Comparison of ENCODE assay signal across 16 cellular contexts in the genomic region with DNA sequence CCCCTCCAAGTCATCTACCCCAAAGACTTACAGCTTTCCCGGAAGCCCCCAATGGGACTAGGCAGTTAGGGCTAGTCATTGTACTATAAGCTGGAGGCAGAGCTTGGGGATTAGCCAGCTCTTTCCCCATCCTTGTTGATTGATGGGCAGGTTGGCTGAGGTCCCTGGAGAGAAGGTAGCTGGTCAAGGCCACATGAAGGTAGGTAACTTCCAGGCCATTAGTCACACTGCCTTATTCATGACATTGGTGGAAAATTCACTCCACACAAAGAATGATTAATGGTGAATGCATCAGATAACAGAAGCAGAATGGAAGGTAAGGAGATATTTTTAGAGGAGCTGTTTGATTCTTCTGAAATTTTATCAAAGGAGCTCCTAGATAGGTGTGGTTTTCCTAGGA. TPM values are rescaled to one million over a fixed set of nuclear protein-coding genes. Genes with fewer than 3 reads are reported as not detected.
A peak's percentile ranks its signal among the peaks of the same experiment; 100 is the strongest.
DNase-seq lines count a peak whose midpoint lies in the region; ATAC-seq, FAIRE-seq and TF ChIP-seq lines count a peak whose summit lies in the region.
"Had no signal": no experiment of that assay in that cellular context is flagged by ENCODE, and none has a peak within 500 bp of the region (broad histone marks: within the 10 kb centered on the region; RNA-seq: fewer than 3 reads in every experiment).

No MANE protein-coding gene starts in this region.

- H3K9me3 ChIP-seq in SJCRH30 (replicated peaks) (no peaks in the 10 kb centered on the region), pancreas (no peaks in the 10 kb centered on the region)
- H3K9me3 ChIP-seq: testis had no signal

- ATAC-seq in pancreas, result peak; percentile 70 to 88 (median 80)
- no peak for ATAC-seq in GM21528 (IDR thresholded peaks at IDR 0.05; ENCODE audit: low FRiP score, unreplicated experiment)

- H3K27me3 Mint-ChIP-seq in HFFc6 (ENCODE audit: insufficient read depth) (no peaks in the 10 kb centered on the region; the same call in 1 of the 2 replicates), nephron progenitor cell (ENCODE audit: low read depth, poor library complexity) (peaks cover 10% of the 10 kb centered on the region)
- H3K27me3 Mint-ChIP-seq in dendritic cell treated with granulocyte-macrophage colony-stimulating factor and Interleukin-4, amounts not matched to agents 40 ng/mL and 50 ng/mL, for 4 days, result peaks cover 31% of the 10 kb centered on the region
- H3K27me3 Mint-ChIP-seq: central memory CD8-positive, alpha-beta T cell had no signal

- WGBS in pancreas, 2 donors, result 51 to 78% methylated on average over 1 of the region's 1 CpG

- H3K36me3 ChIP-seq in SJCRH30, result no peaks in the 10 kb centered on the region
- H3K36me3 ChIP-seq in pancreas, result no peaks in the 10 kb centered on the region

- H3K4me3 Mint-ChIP-seq in HFFc6 (no peak overlapping the region), nephron progenitor cell (no peak overlapping the region)
- no peak overlapping the region for H3K4me3 Mint-ChIP-seq in dendritic cell treated with granulocyte-macrophage colony-stimulating factor and Interleukin-4, amounts not matched to agents 40 ng/mL and 50 ng/mL, for 4 days
- H3K4me3 Mint-ChIP-seq: central memory CD8-positive, alpha-beta T cell had no signal

- H3K4me3 ChIP-seq in SJCRH30 (no peak overlapping the region), pancreas (no peak overlapping the region)
- H3K4me3 ChIP-seq: hepatocyte, testis had no signal

- no peak for FAIRE-seq in pancreas (lab: Jason Lieb, UNC)
- FAIRE-seq: G401.6 had no signal

- H3K27ac Mint-ChIP-seq in HFFc6 (peak overlapping the region; percentile 61), nephron progenitor cell (no peak overlapping the region)
- H3K27ac Mint-ChIP-seq in dendritic cell treated with granulocyte-macrophage colony-stimulating factor and Interleukin-4, amounts not matched to agents 40 ng/mL and 50 ng/mL, for 4 days, result peak overlapping the region; percentile 93

- peaks cover 5% of the 10 kb centered on the region; the same call in 1 of the 2 replicates for H3K36me3 Mint-ChIP-seq in HFFc6 (ENCODE audit: low read depth)
- no peaks in the 10 kb centered on the region for H3K36me3 Mint-ChIP-seq in dendritic cell treated with granulocyte-macrophage colony-stimulating factor and Interleukin-4, amounts not matched to agents 40 ng/mL and 50 ng/mL, for 4 days (ENCODE audit: low read depth)
- H3K36me3 Mint-ChIP-seq in nephron progenitor cell (ENCODE audit: low read depth), result no peaks in the 10 kb centered on the region

- DNase-seq in HFFc6 (no peak), SJCRH30 (no peak), pancreas (peak in 4 of 6 donors; percentile 55 to 80 (median 62)), nephron progenitor cell (no peak), NCI-H2107 (lab: John Stamatoyannopoulos, UW) (no peak)
- DNase-seq: activated naive CD4-positive, alpha-beta T cell treated with anti-CD3 and anti-CD28 coated beads, Interleukin-2, amount 50 U/mL, for 16 hours; effector CD4-positive, alpha-beta T cell; NCI-H187; NCI-H510A; stimulated activated CD4-positive, alpha-beta T cell treated with anti-CD3 and anti-CD28 coated beads, Interleukin-4, amount 100 ng/mL, for 1 hour; testis had no signal

- TF ChIP-seq CTCF in HFFc6 (IDR thresholded peaks at IDR 0.05) (no peak), pancreas (IDR thresholded peaks at IDR 0.05) (no peak), nephron progenitor cell (IDR thresholded peaks at IDR 0.05) (no peak)

- peaks cover 78% of the 10 kb centered on the region for H3K4me1 ChIP-seq in SJCRH30
- peaks cover 0 to 13% (median 0%) of the 10 kb centered on the region in 3 donors for H3K4me1 ChIP-seq in pancreas

- H3K4me1 Mint-ChIP-seq in HFFc6 (ENCODE audit: low read depth) (peaks cover 95% of the 10 kb centered on the region), nephron progenitor cell (no peaks in the 10 kb centered on the region)
- peaks cover 65% of the 10 kb centered on the region for H3K4me1 Mint-ChIP-seq in dendritic cell treated with granulocyte-macrophage colony-stimulating factor and Interleukin-4, amounts not matched to agents 40 ng/mL and 50 ng/mL, for 4 days (ENCODE audit: low read depth)

- H3K9me3 Mint-ChIP-seq in HFFc6, result peaks cover 13% of the 10 kb centered on the region
- no peaks in the 10 kb centered on the region for H3K9me3 Mint-ChIP-seq in dendritic cell treated with granulocyte-macrophage colony-stimulating factor and Interleukin-4, amounts not matched to agents 40 ng/mL and 50 ng/mL, for 4 days
- H3K9me3 Mint-ChIP-seq in nephron progenitor cell, result peaks cover 4% of the 10 kb centered on the region
- H3K9me3 Mint-ChIP-seq: central memory CD8-positive, alpha-beta T cell had no signal

- H3K27ac ChIP-seq in SJCRH30 (peak overlapping the region; percentile 20), pancreas (peak overlapping the region in 2 of 4 donors; percentile 35 to 42)
- H3K27ac ChIP-seq: hepatocyte, testis had no signal

- no peaks in the 10 kb centered on the region for H3K27me3 ChIP-seq in SJCRH30
- no peaks in the 10 kb centered on the region for H3K27me3 ChIP-seq in pancreas
- H3K27me3 ChIP-seq: hepatocyte, testis had no signal

- intact Hi-C loops in dendritic cell treated with granulocyte-macrophage colony-stimulating factor and Interleukin-4, amounts not matched to agents 40 ng/mL and 50 ng/mL, for 4 days (cut with micrococcal nuclease), result loop anchor here (5.0 kb wide), 1 partner anchor 52 kb away; a partner anchor contains a TSS
- intact Hi-C loops in pancreas (cut with DNase I), result no loop called here

RNA-seq across cellular contexts. Expression of a gene that starts 49.5 kb away (rescaled TPM):
- total RNA-seq in HFFc6 (2021; fragmentation: NEBNext Ultra II Directional; extraction: Animal tissue kit (Norgen Biotek cat#: 25700)), result 10 to 100 TPM; 28.8 to 39.1 (median 32.7) TPM
- 85.0 and 97.4 TPM in 2 replicates for total RNA-seq in SJCRH30 (2014; rRNA removed; shearing (Covaris generic))
- total RNA-seq in pancreas, result 10 to 100 TPM in 5 of 6 donors, 1 to 10 TPM in 1; 10.0 to 43.6 (median 15.3) TPM
- polyA plus RNA-seq in pancreas, result 1 to 10 TPM; 3.5 to 5.5 TPM

Comparison
In these comparisons a context has a peak if more than half of its experiments do, and no peak if none do; other contexts are left out.
1. DNase-seq: peak in pancreas (4 of 6); none in HFFc6 (single experiment), SJCRH30 (0 of 2), nephron progenitor cell (single experiment) and NCI-H2107 (single experiment).